1 cellular context compared by ENCODE assay signal in genomic region chr3:187852842-187853727, GRCh38.
TF ChIP-seq lines count a peak whose summit lies in the region.

No MANE protein-coding gene starts in this region.

TF ChIP-seq in GM23338, 12 proteins besides CTCF, POLR2A, EP300 and RAD21 (continued from another document):
- TF ChIP-seq ZNF462 (CRISPR knock-in tag; IDR thresholded peaks at IDR 0.05) (no peak), EZH2phosphoT487 (IDR thresholded peaks at IDR 0.05; ENCODE audit: unreplicated experiment) (no peak), ETS1 (IDR thresholded peaks at IDR 0.05) (no peak), POLR2AphosphoS5 (IDR thresholded peaks at IDR 0.05; ENCODE audit: low read depth) (no peak), NANOG (IDR thresholded peaks at IDR 0.05; ENCODE audit: borderline replicate concordance) (no peak), STAT1 (IDR thresholded peaks at IDR 0.05; ENCODE audit: unreplicated experiment) (no peak), JUNB (IDR thresholded peaks at IDR 0.05; ENCODE audit: unreplicated experiment) (no peak), CREB1 (CRISPR knock-in tag; IDR thresholded peaks at IDR 0.05; ENCODE audit: low read depth) (no peak)
TF ChIP-seq in GM23338: peak in this region for 0.
